In the genomic region with DNA sequence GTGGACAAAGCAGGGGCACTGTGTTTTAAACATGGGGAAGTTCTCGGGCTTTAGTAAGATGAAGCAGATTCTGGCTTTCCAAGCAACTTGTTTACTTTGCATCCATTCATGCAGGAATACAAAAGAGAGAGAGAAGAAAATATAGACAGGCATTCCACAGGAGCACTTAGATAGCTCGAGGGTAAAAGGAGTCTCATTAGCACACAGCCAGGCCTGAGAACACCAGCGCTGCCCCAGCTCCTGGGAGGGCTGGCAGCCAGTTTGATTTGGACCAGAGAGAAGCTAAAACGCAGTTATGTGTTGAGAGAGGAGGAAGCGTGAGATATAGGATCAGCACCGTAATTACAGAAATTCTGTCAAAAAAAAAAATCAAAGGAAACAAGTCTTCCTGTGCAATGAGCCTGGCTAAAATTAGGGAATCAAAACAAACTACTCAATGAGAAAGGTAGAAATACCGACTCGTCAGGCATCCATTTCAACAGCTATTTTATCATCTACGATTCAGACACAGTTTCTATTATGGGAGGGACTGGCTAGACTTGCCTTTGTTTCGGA, we compare ENCODE assay signal across 18 cellular contexts.
DNase-seq lines count a peak whose midpoint lies in the region; ATAC-seq and TF ChIP-seq lines count a peak whose summit lies in the region.
"Had no signal": no experiment of that assay in that cellular context is flagged by ENCODE, and none has a peak within 500 bp of the region (broad histone marks: within the 10 kb centered on the region; RNA-seq: fewer than 3 reads in every experiment).

No MANE protein-coding gene starts in this region.

- peaks cover 4% of the 10 kb centered on the region for H3K36me3 Mint-ChIP-seq in activated naive CD4-positive, alpha-beta T cell treated with anti-CD3 and anti-CD28 coated beads, Interleukin-2, amount 50 U/mL, for 24 hours
- peaks cover 9% of the 10 kb centered on the region for H3K36me3 Mint-ChIP-seq in activated naive CD4-positive, alpha-beta T cell treated with anti-CD3 and anti-CD28 coated beads for 36 hours (ENCODE audit: low read depth)
- peaks cover 14 to 38% of the 10 kb centered on the region in 2 donors for H3K36me3 Mint-ChIP-seq in stimulated activated naive B cell treated with anti-CD40 and anti-IgM and Interleukin-4, amounts not matched to agents 10 μg/mL and 1 μg/mL and 100 μg/mL, for 72 hours
- H3K36me3 Mint-ChIP-seq in glutamatergic neuron (ENCODE audit: unreplicated experiment), result no peaks in the 10 kb centered on the region

- DNase-seq in activated naive CD4-positive, alpha-beta T cell treated with anti-CD3 and anti-CD28 coated beads for 36 hours, result no peak
- DNase-seq in astrocyte of the hippocampus (ENCODE audit: low read depth, low spot score) (peak; percentile 81), left ventricle myocardium superior (no peak), globus pallidus (ENCODE audit: low spot score) (no peak), DMS153 (lab: John Stamatoyannopoulos, UW) (no peak), glutamatergic neuron (no peak)
- DNase-seq in stimulated activated naive B cell treated with anti-CD40 and anti-IgM and Interleukin-4, amounts not matched to agents 10 μg/mL and 1 μg/mL and 100 μg/mL, for 72 hours, result no peak
- DNase-seq: activated CD4-positive, alpha-beta memory T cell treated with anti-CD3 and anti-CD28 coated beads for 36 hours; activated effector memory CD4-positive, alpha-beta T cell treated with anti-CD3 and anti-CD28 coated beads, Interleukin-2, amount 50 U/mL, for 16 hours; CD4-positive, CD25-positive, alpha-beta regulatory T cell; GM23248; naive B cell; NCI-H1092; right lobe of liver; stimulated activated CD4-positive, alpha-beta T cell treated with anti-CD3 and anti-CD28 coated beads, Interleukin-2, amount 100 ng/mL, for 48 hours; upper lobe of right lung had no signal

- H3K4me3 Mint-ChIP-seq in activated naive CD4-positive, alpha-beta T cell treated with anti-CD3 and anti-CD28 coated beads, Interleukin-2, amount 50 U/mL, for 24 hours, result no peak overlapping the region
- no peak overlapping the region for H3K4me3 Mint-ChIP-seq in activated naive CD4-positive, alpha-beta T cell treated with anti-CD3 and anti-CD28 coated beads for 36 hours
- H3K4me3 Mint-ChIP-seq in stimulated activated naive B cell treated with anti-CD40 and anti-IgM and Interleukin-4, amounts not matched to agents 10 μg/mL and 1 μg/mL and 100 μg/mL, for 72 hours, result no peak overlapping the region
- no peak overlapping the region for H3K4me3 Mint-ChIP-seq in glutamatergic neuron (ENCODE audit: unreplicated experiment)
- H3K4me3 Mint-ChIP-seq: activated CD4-positive, alpha-beta memory T cell treated with anti-CD3 and anti-CD28 coated beads for 36 hours; CD4-positive, CD25-positive, alpha-beta regulatory T cell; naive B cell had no signal

- CTCF ChIA-PET in activated naive CD4-positive, alpha-beta T cell treated with anti-CD3 and anti-CD28 coated beads for 36 hours (lab: Charles Lee), result no interaction called here

- no peaks in the 10 kb centered on the region for H3K27me3 Mint-ChIP-seq in activated naive CD4-positive, alpha-beta T cell treated with anti-CD3 and anti-CD28 coated beads, Interleukin-2, amount 50 U/mL, for 24 hours
- no peaks in the 10 kb centered on the region for H3K27me3 Mint-ChIP-seq in activated naive CD4-positive, alpha-beta T cell treated with anti-CD3 and anti-CD28 coated beads for 36 hours (ENCODE audit: low read depth)
- H3K27me3 Mint-ChIP-seq in stimulated activated naive B cell treated with anti-CD40 and anti-IgM and Interleukin-4, amounts not matched to agents 10 μg/mL and 1 μg/mL and 100 μg/mL, for 72 hours, result no peaks in the 10 kb centered on the region
- H3K27me3 Mint-ChIP-seq in glutamatergic neuron (ENCODE audit: unreplicated experiment), result peaks cover 2% of the 10 kb centered on the region
- H3K27me3 Mint-ChIP-seq: activated CD4-positive, alpha-beta memory T cell treated with anti-CD3 and anti-CD28 coated beads for 36 hours; CD4-positive, CD25-positive, alpha-beta regulatory T cell; naive B cell had no signal

- intact Hi-C loops in activated naive CD4-positive, alpha-beta T cell treated with anti-CD3 and anti-CD28 coated beads for 36 hours (cut with micrococcal nuclease), result no loop called here
- intact Hi-C loops in left ventricle myocardium superior (cut with micrococcal nuclease), result no loop called here

- no peaks in the 10 kb centered on the region for H3K9me3 Mint-ChIP-seq in activated naive CD4-positive, alpha-beta T cell treated with anti-CD3 and anti-CD28 coated beads, Interleukin-2, amount 50 U/mL, for 24 hours
- H3K9me3 Mint-ChIP-seq in activated naive CD4-positive, alpha-beta T cell treated with anti-CD3 and anti-CD28 coated beads for 36 hours, result no peaks in the 10 kb centered on the region
- no peaks in the 10 kb centered on the region for H3K9me3 Mint-ChIP-seq in stimulated activated naive B cell treated with anti-CD40 and anti-IgM and Interleukin-4, amounts not matched to agents 10 μg/mL and 1 μg/mL and 100 μg/mL, for 72 hours
- no peaks in the 10 kb centered on the region for H3K9me3 Mint-ChIP-seq in glutamatergic neuron (ENCODE audit: unreplicated experiment)
- H3K9me3 Mint-ChIP-seq: activated CD4-positive, alpha-beta memory T cell treated with anti-CD3 and anti-CD28 coated beads for 36 hours; CD4-positive, CD25-positive, alpha-beta regulatory T cell; naive B cell had no signal

- H3K27ac Mint-ChIP-seq in activated naive CD4-positive, alpha-beta T cell treated with anti-CD3 and anti-CD28 coated beads, Interleukin-2, amount 50 U/mL, for 24 hours, result peak overlapping the region; percentile 60
- H3K27ac Mint-ChIP-seq in activated naive CD4-positive, alpha-beta T cell treated with anti-CD3 and anti-CD28 coated beads for 36 hours, result no peak overlapping the region
- peak overlapping the region; percentile 37 for H3K27ac Mint-ChIP-seq in stimulated activated naive B cell treated with anti-CD40 and anti-IgM and Interleukin-4, amounts not matched to agents 10 μg/mL and 1 μg/mL and 100 μg/mL, for 72 hours
- H3K27ac Mint-ChIP-seq in glutamatergic neuron (ENCODE audit: unreplicated experiment), result no peak overlapping the region
- H3K27ac Mint-ChIP-seq: activated CD4-positive, alpha-beta memory T cell treated with anti-CD3 and anti-CD28 coated beads for 36 hours had no signal

- ATAC-seq in left ventricle myocardium superior, result peak; percentile 65
- no peak for ATAC-seq in stimulated activated naive B cell treated with anti-CD40 and anti-IgM and Interleukin-4, amounts not matched to agents 10 μg/mL and 1 μg/mL and 100 μg/mL, for 72 hours (replicated peaks)
- ATAC-seq: A549, right lobe of liver, upper lobe of right lung had no signal

- TF ChIP-seq CTCF in glutamatergic neuron (IDR thresholded peaks at IDR 0.05; ENCODE audit: partially characterized antibody, unreplicated experiment), result no peak

- peaks cover 24% of the 10 kb centered on the region for H3K4me1 Mint-ChIP-seq in activated naive CD4-positive, alpha-beta T cell treated with anti-CD3 and anti-CD28 coated beads, Interleukin-2, amount 50 U/mL, for 24 hours
- peaks cover 5% of the 10 kb centered on the region for H3K4me1 Mint-ChIP-seq in activated naive CD4-positive, alpha-beta T cell treated with anti-CD3 and anti-CD28 coated beads for 36 hours (ENCODE audit: low read depth)
- peaks cover 13 to 20% of the 10 kb centered on the region in 2 donors for H3K4me1 Mint-ChIP-seq in stimulated activated naive B cell treated with anti-CD40 and anti-IgM and Interleukin-4, amounts not matched to agents 10 μg/mL and 1 μg/mL and 100 μg/mL, for 72 hours
- peaks cover 17% of the 10 kb centered on the region for H3K4me1 Mint-ChIP-seq in glutamatergic neuron (ENCODE audit: low read depth, unreplicated experiment)

Comparison
In these comparisons a context has a peak if more than half of its experiments do, and no peak if none do; other contexts are left out.
1. H3K27ac Mint-ChIP-seq: peak in activated naive CD4-positive, alpha-beta T cell treated with anti-CD3 and anti-CD28 coated beads, Interleukin-2, amount 50 U/mL, for 24 hours (single experiment) and stimulated activated naive B cell treated with anti-CD40 and anti-IgM and Interleukin-4, amounts not matched to agents 10 μg/mL and 1 μg/mL and 100 μg/mL, for 72 hours (single experiment); none in activated naive CD4-positive, alpha-beta T cell treated with anti-CD3 and anti-CD28 coated beads for 36 hours (single experiment) and glutamatergic neuron (single experiment).